ENCODE assay signal across 1 cellular context in the genomic region with DNA sequence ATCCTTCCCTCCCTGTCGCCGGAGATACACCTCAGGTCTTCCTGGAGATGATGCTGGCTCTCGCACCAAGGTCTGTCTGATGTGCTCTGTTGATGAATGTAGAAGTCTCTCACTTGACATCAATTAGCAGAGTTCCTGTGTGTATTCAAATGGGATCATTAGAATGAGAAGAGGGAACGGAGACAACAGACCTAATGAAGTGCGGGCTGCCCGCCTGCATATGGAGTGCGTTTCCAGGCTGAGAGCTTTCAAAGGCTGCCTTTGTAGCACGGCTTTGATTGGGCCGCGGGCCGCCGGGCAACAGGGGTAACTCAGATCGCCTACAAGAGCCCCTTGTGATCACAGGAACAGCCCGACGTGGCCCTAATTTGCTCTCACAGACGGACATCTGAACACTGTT.
TF ChIP-seq lines count a peak whose summit lies in the region.

No MANE protein-coding gene starts in this region.

TF ChIP-seq in GM23338, 12 proteins besides CTCF, POLR2A, EP300 and RAD21:
- TF ChIP-seq ETS1 (IDR thresholded peaks at IDR 0.05) (no peak), JUNB (IDR thresholded peaks at IDR 0.05; ENCODE audit: unreplicated experiment) (no peak), REST (IDR thresholded peaks at IDR 0.05; ENCODE audit: unreplicated experiment) (no peak), EZH2 (IDR thresholded peaks at IDR 0.05; ENCODE audit: low read depth, unreplicated experiment) (no peak), ZNF462 (CRISPR knock-in tag; IDR thresholded peaks at IDR 0.05) (no peak), NANOG (IDR thresholded peaks at IDR 0.05; ENCODE audit: borderline replicate concordance) (peak; percentile 6; the same call in 1 of the 2 replicates), CREB1 (CRISPR knock-in tag; IDR thresholded peaks at IDR 0.05; ENCODE audit: low read depth) (no peak)
